ENCODE assay signal across 1 cellular context in genomic region chr10:102309916-102310315, GRCh38.
TF ChIP-seq lines count a peak whose summit lies in the region.

No MANE protein-coding gene starts in this region.

TF ChIP-seq in GM23338, 12 proteins besides CTCF, POLR2A, EP300 and RAD21 (continued from another document):
- TF ChIP-seq ZNF462 (CRISPR knock-in tag; IDR thresholded peaks at IDR 0.05) (no peak), REST (IDR thresholded peaks at IDR 0.05; ENCODE audit: unreplicated experiment) (no peak), ETS1 (IDR thresholded peaks at IDR 0.05) (no peak)
